21 cellular contexts compared by ENCODE assay signal in genomic region chr11:67422894-67423293, GRCh38. TPM values are rescaled to one million over a fixed set of nuclear protein-coding genes. Genes with fewer than 3 reads are reported as not detected.
DNase-seq lines count a peak whose midpoint lies in the region; ATAC-seq, FAIRE-seq and TF ChIP-seq lines count a peak whose summit lies in the region.
"Had no signal": no experiment of that assay in that cellular context is flagged by ENCODE, and none has a peak within 500 bp of the region (broad histone marks: within the 10 kb centered on the region; RNA-seq: fewer than 3 reads in every experiment).

No MANE protein-coding gene starts in this region.

- peak overlapping the region; percentile 26 for H3K27ac Mint-ChIP-seq in T-helper 2 cell treated with Interferon-gamma antibody and Interleukin-4, amounts not matched to agents 5 μg/mL and 100 μg/mL, for 36 hours
- peak overlapping the region; percentile 40 for H3K27ac Mint-ChIP-seq in dendritic cell treated with granulocyte-macrophage colony-stimulating factor and Interleukin-4, amounts not matched to agents 40 ng/mL and 50 ng/mL, for 4 days
- peak overlapping the region in 6 of 9 donors; percentile 37 to 76 (median 58) for H3K27ac Mint-ChIP-seq in naive thymus-derived CD4-positive, alpha-beta T cell
- no peak overlapping the region for H3K27ac Mint-ChIP-seq in HFFc6

- no peak overlapping the region for H3K27ac ChIP-seq in naive thymus-derived CD4-positive, alpha-beta T cell (ENCODE audit: low read depth, low read length)
- H3K27ac ChIP-seq: left lung, uterus had no signal

- H3K4me3 ChIP-seq in naive thymus-derived CD4-positive, alpha-beta T cell (ENCODE audit: low read length): no peak overlapping the region
- H3K4me3 ChIP-seq: left lung, uterus had no signal

- H3K36me3 ChIP-seq in naive thymus-derived CD4-positive, alpha-beta T cell (ENCODE audit: control insufficient read depth in 2 of 3, insufficient read depth in 3 of 3, low read length in 3 of 3): no peaks in the 10 kb centered on the region
- H3K36me3 ChIP-seq: left lung, uterus had no signal

- H3K9me3 Mint-ChIP-seq in T-helper 2 cell treated with Interferon-gamma antibody and Interleukin-4, amounts not matched to agents 5 μg/mL and 100 μg/mL, for 36 hours: no peaks in the 10 kb centered on the region
- no peaks in the 10 kb centered on the region for H3K9me3 Mint-ChIP-seq in dendritic cell treated with granulocyte-macrophage colony-stimulating factor and Interleukin-4, amounts not matched to agents 40 ng/mL and 50 ng/mL, for 4 days
- no peaks in the 10 kb centered on the region for H3K9me3 Mint-ChIP-seq in naive thymus-derived CD4-positive, alpha-beta T cell
- no peaks in the 10 kb centered on the region for H3K9me3 Mint-ChIP-seq in HFFc6
- H3K9me3 Mint-ChIP-seq: CD4-positive, alpha-beta memory T cell; stimulated activated naive CD8-positive, alpha-beta T cell treated with anti-CD3 and anti-CD28 coated beads, Interleukin-15, amount 100 ng/mL, for 72 hours had no signal

- peaks cover 31 to 33% of the 10 kb centered on the region in 2 donors for H3K4me1 ChIP-seq in naive thymus-derived CD4-positive, alpha-beta T cell (ENCODE audit: control insufficient read depth in 2 of 2, insufficient read depth in 2 of 2, low read length in 2 of 2)

- no peaks in the 10 kb centered on the region for H3K36me3 Mint-ChIP-seq in T-helper 2 cell treated with Interferon-gamma antibody and Interleukin-4, amounts not matched to agents 5 μg/mL and 100 μg/mL, for 36 hours (ENCODE audit: low read depth)
- peaks cover 1% of the 10 kb centered on the region for H3K36me3 Mint-ChIP-seq in dendritic cell treated with granulocyte-macrophage colony-stimulating factor and Interleukin-4, amounts not matched to agents 40 ng/mL and 50 ng/mL, for 4 days (ENCODE audit: low read depth)
- no peaks in the 10 kb centered on the region for H3K36me3 Mint-ChIP-seq in naive thymus-derived CD4-positive, alpha-beta T cell
- H3K36me3 Mint-ChIP-seq in HFFc6 (ENCODE audit: low read depth): no peaks in the 10 kb centered on the region
- H3K36me3 Mint-ChIP-seq: CD4-positive, alpha-beta memory T cell had no signal

- H3K9me3 ChIP-seq in naive thymus-derived CD4-positive, alpha-beta T cell (ENCODE audit: control insufficient read depth in 2 of 3, low read length in 3 of 3): no peaks in the 10 kb centered on the region
- H3K9me3 ChIP-seq: left lung, uterus had no signal

- FAIRE-seq in HTR-8/SVneo (lab: Jason Lieb, UNC): peak; percentile 77

- DNase-seq in T-helper 2 cell treated with Interferon-gamma antibody and Interleukin-4, amounts not matched to agents 5 μg/mL and 100 μg/mL, for 36 hours (ENCODE audit: low spot score): no peak
- DNase-seq in T-helper 2 cell (no peak), HTR-8/SVneo (ENCODE audit: insufficient read length, low spot score) (no peak), posterior cingulate gyrus (no peak), HFFc6 (no peak)
- no peak for DNase-seq in naive thymus-derived CD4-positive, alpha-beta T cell
- DNase-seq: activated gamma-delta T cell treated with Interleukin-2 at 50 U/mL for 16 hours; CD4-positive, alpha-beta memory T cell; GDM1; hypothalamus; left lung; NCI-H1048; stimulated activated naive CD8-positive, alpha-beta T cell treated with anti-CD3 and anti-CD28 coated beads, Interleukin-15, amount 100 ng/mL, for 72 hours; uterus had no signal

- no peaks in the 10 kb centered on the region for H3K27me3 ChIP-seq in naive thymus-derived CD4-positive, alpha-beta T cell (ENCODE audit: control insufficient read depth in 2 of 2, insufficient read depth in 2 of 2, low read length in 2 of 2)
- H3K27me3 ChIP-seq: uterus had no signal

- POLR2A ChIA-PET in naive thymus-derived CD4-positive, alpha-beta T cell (lab: Charles Lee): interaction anchor here (0.9 to 31.8 kb wide), 5 partner anchors 10 to 60 kb away, joined by 3 to 1530 read pairs (median 7); partner anchors contain the start of genes AIP, PPP1CA, PTPRCAP and RAD9A

- no peak for TF ChIP-seq CTCF in HFFc6 (IDR thresholded peaks at IDR 0.05)

- no peaks in the 10 kb centered on the region for H3K27me3 Mint-ChIP-seq in T-helper 2 cell treated with Interferon-gamma antibody and Interleukin-4, amounts not matched to agents 5 μg/mL and 100 μg/mL, for 36 hours (ENCODE audit: low read depth)
- peaks cover 31% of the 10 kb centered on the region for H3K27me3 Mint-ChIP-seq in dendritic cell treated with granulocyte-macrophage colony-stimulating factor and Interleukin-4, amounts not matched to agents 40 ng/mL and 50 ng/mL, for 4 days
- peaks cover 0 to 2% (median 0%) of the 10 kb centered on the region in 5 donors for H3K27me3 Mint-ChIP-seq in naive thymus-derived CD4-positive, alpha-beta T cell
- no peaks in the 10 kb centered on the region; the same call in none of the 2 replicates for H3K27me3 Mint-ChIP-seq in HFFc6 (ENCODE audit: insufficient read depth)
- H3K27me3 Mint-ChIP-seq: CD4-positive, alpha-beta memory T cell; stimulated activated naive CD8-positive, alpha-beta T cell treated with anti-CD3 and anti-CD28 coated beads, Interleukin-15, amount 100 ng/mL, for 72 hours had no signal

- no peak overlapping the region for H3K4me3 Mint-ChIP-seq in T-helper 2 cell treated with Interferon-gamma antibody and Interleukin-4, amounts not matched to agents 5 μg/mL and 100 μg/mL, for 36 hours
- H3K4me3 Mint-ChIP-seq in dendritic cell treated with granulocyte-macrophage colony-stimulating factor and Interleukin-4, amounts not matched to agents 40 ng/mL and 50 ng/mL, for 4 days: no peak overlapping the region
- H3K4me3 Mint-ChIP-seq in naive thymus-derived CD4-positive, alpha-beta T cell: peak overlapping the region in 4 of 10 donors; percentile 3 to 51 (median 22)
- no peak overlapping the region for H3K4me3 Mint-ChIP-seq in HFFc6
- H3K4me3 Mint-ChIP-seq: stimulated activated naive CD8-positive, alpha-beta T cell treated with anti-CD3 and anti-CD28 coated beads, Interleukin-15, amount 100 ng/mL, for 72 hours had no signal

- ATAC-seq in naive thymus-derived CD4-positive, alpha-beta T cell: no peak
- no peak for ATAC-seq in GM21526 (IDR thresholded peaks at IDR 0.05; ENCODE audit: low FRiP score, unreplicated experiment)
- ATAC-seq: left lung; stimulated activated naive CD8-positive, alpha-beta T cell treated with anti-CD3 and anti-CD28 coated beads, Interleukin-15, amount 100 ng/mL, for 72 hours had no signal

- intact Hi-C loops in dendritic cell treated with granulocyte-macrophage colony-stimulating factor and Interleukin-4, amounts not matched to agents 40 ng/mL and 50 ng/mL, for 4 days (cut with micrococcal nuclease): no loop called here
- intact Hi-C loops in naive thymus-derived CD4-positive, alpha-beta T cell (cut with micrococcal nuclease): no loop called here
- intact Hi-C loops in posterior cingulate gyrus (cut with DNase I): no loop called here

- peaks cover 33% of the 10 kb centered on the region for H3K4me1 Mint-ChIP-seq in T-helper 2 cell treated with Interferon-gamma antibody and Interleukin-4, amounts not matched to agents 5 μg/mL and 100 μg/mL, for 36 hours (ENCODE audit: low read depth)
- H3K4me1 Mint-ChIP-seq in dendritic cell treated with granulocyte-macrophage colony-stimulating factor and Interleukin-4, amounts not matched to agents 40 ng/mL and 50 ng/mL, for 4 days (ENCODE audit: low read depth): peaks cover 52% of the 10 kb centered on the region
- peaks cover 13 to 49% (median 42%) of the 10 kb centered on the region in 7 donors for H3K4me1 Mint-ChIP-seq in naive thymus-derived CD4-positive, alpha-beta T cell
- peaks cover 3% of the 10 kb centered on the region; the same call in 1 of the 2 replicates for H3K4me1 Mint-ChIP-seq in HFFc6 (ENCODE audit: low read depth)

- CTCF ChIA-PET in naive thymus-derived CD4-positive, alpha-beta T cell (lab: Charles Lee): interaction anchor here (0.7 to 0.8 kb wide), 2 partner anchors 22 to 82 kb away, joined by 3 to 4 read pairs; partner anchors contain the start of genes PITPNM1 and PPP1CA

RNA-seq across cellular contexts. Expression of gene RPS6KB2, which starts 5.4 kb away (rescaled TPM):
- total RNA-seq in naive thymus-derived CD4-positive, alpha-beta T cell: 10 to 100 TPM; 61.9 to 83.9 (median 77.7) TPM
- polyA plus RNA-seq in naive thymus-derived CD4-positive, alpha-beta T cell: 10 to 100 TPM; 45.2 to 46.6 TPM
- total RNA-seq in HFFc6 (2021; fragmentation: NEBNext Ultra II Directional; extraction: Animal tissue kit (Norgen Biotek cat#: 25700)): 10 to 100 TPM; 51.5 to 58.4 (median 55.8) TPM

RNA-seq across cellular contexts. Expression of gene CARNS1, which starts 7.4 kb away (rescaled TPM):
- total RNA-seq in naive thymus-derived CD4-positive, alpha-beta T cell: 10 to 100 TPM in 2 of 5 experiments, 1 to 10 TPM in 2, under 1 TPM in 1; 0.53 to 14.2 (median 5.1) TPM
- 1 to 10 TPM in 1 of 2 donors, under 1 TPM in 1; 0.97 to 1.4 TPM for polyA plus RNA-seq in naive thymus-derived CD4-positive, alpha-beta T cell
- under 1 TPM in 5 of 6 experiments, not detected in 1; 0.05 to 0.14 (median 0.06) TPM for total RNA-seq in HFFc6 (2021; fragmentation: NEBNext Ultra II Directional; extraction: Animal tissue kit (Norgen Biotek cat#: 25700))
- total RNA-seq: SK-MEL-5 had no signal

RNA-seq across cellular contexts. Expression of gene PTPRCAP, which starts 14.6 kb away (rescaled TPM):
- 100 to 1,000 TPM; 134 to 357 (median 194) TPM for total RNA-seq in naive thymus-derived CD4-positive, alpha-beta T cell
- polyA plus RNA-seq in naive thymus-derived CD4-positive, alpha-beta T cell: 100 to 1,000 TPM; 498 to 670 TPM
- under 1 TPM in 3 of 6 experiments, not detected in 3; 0.35 to 0.50 (median 0.40) TPM for total RNA-seq in HFFc6 (2021; fragmentation: NEBNext Ultra II Directional; extraction: Animal tissue kit (Norgen Biotek cat#: 25700))
- total RNA-seq: dermis microvascular lymphatic vessel endothelial cell had no signal

RNA-seq across cellular contexts. Expression of gene TBC1D10C, which starts 19.0 kb away (rescaled TPM):
- 100 to 1,000 TPM; 243 to 425 (median 346) TPM for total RNA-seq in naive thymus-derived CD4-positive, alpha-beta T cell
- 100 to 1,000 TPM; 225 to 366 TPM for polyA plus RNA-seq in naive thymus-derived CD4-positive, alpha-beta T cell
- not detected for total RNA-seq in HFFc6 (2021; fragmentation: NEBNext Ultra II Directional; extraction: Animal tissue kit (Norgen Biotek cat#: 25700))
- total RNA-seq: A673, myocyte, pulmonary artery endothelial cell, SK-MEL-5 had no signal

RNA-seq across cellular contexts. Expression of gene CORO1B, which starts 20.4 kb away (rescaled TPM):
- 100 to 1,000 TPM in 1 of 5 experiments, 10 to 100 TPM in 4; 15.6 to 311 (median 28.5) TPM for total RNA-seq in naive thymus-derived CD4-positive, alpha-beta T cell
- 10 to 100 TPM; 21.3 to 40.8 TPM for polyA plus RNA-seq in naive thymus-derived CD4-positive, alpha-beta T cell
- 100 to 1,000 TPM in 5 of 6 experiments, 10 to 100 TPM in 1; 98.8 to 127 (median 108) TPM for total RNA-seq in HFFc6 (2021; fragmentation: NEBNext Ultra II Directional; extraction: Animal tissue kit (Norgen Biotek cat#: 25700))

Comparison
In these comparisons a context has a peak if more than half of its experiments do, and no peak if none do; other contexts are left out.
1. RNA of gene PTPRCAP, which starts 14.6 kb away (total RNA-seq): 134 to 357 TPM in naive thymus-derived CD4-positive, alpha-beta T cell; 0.35 to 0.50 TPM in HFFc6; every median in the first group is over 10 times any median in the second.